ENCODE assay signal across 14 cellular contexts in genomic region chr2:205405752-205406151, GRCh38.
DNase-seq lines count a peak whose midpoint lies in the region; ATAC-seq, FAIRE-seq and TF ChIP-seq lines count a peak whose summit lies in the region.
"Had no signal": no experiment of that assay in that cellular context is flagged by ENCODE, and none has a peak within 500 bp of the region (broad histone marks: within the 10 kb centered on the region; RNA-seq: fewer than 3 reads in every experiment).

No MANE protein-coding gene starts in this region.

- H3K27ac Mint-ChIP-seq in brain, result peak overlapping the region in 3 of 5 experiments; percentile 6 to 71 (median 61)
- H3K27ac Mint-ChIP-seq: activated naive CD8-positive, alpha-beta T cell; type B pancreatic cell had no signal

- ATAC-seq in A549 (no peak), GM18873 (IDR thresholded peaks at IDR 0.05; ENCODE audit: low FRiP score, unreplicated experiment) (no peak), GM19395 (IDR thresholded peaks at IDR 0.05; ENCODE audit: unreplicated experiment) (no peak), HG03139 (IDR thresholded peaks at IDR 0.05; ENCODE audit: unreplicated experiment) (no peak)

- no peaks in the 10 kb centered on the region for H3K79me2 ChIP-seq in hepatocyte

- H3K4me2 ChIP-seq in A549, result peak overlapping the region; percentile 15; the same call in 1 of the 3 replicates
- H3K4me2 ChIP-seq in hepatocyte, result no peak overlapping the region
- H3K4me2 ChIP-seq: BLaER1 had no signal

- no peaks in the 10 kb centered on the region for H3K36me3 Mint-ChIP-seq in brain
- H3K36me3 Mint-ChIP-seq: activated naive CD8-positive, alpha-beta T cell; type B pancreatic cell had no signal

- peak overlapping the region in 1 of 5 experiments; percentile 2 for H3K4me3 Mint-ChIP-seq in brain
- H3K4me3 Mint-ChIP-seq: activated naive CD8-positive, alpha-beta T cell; type B pancreatic cell had no signal

- no peaks in the 10 kb centered on the region for H3K9me2 ChIP-seq in hepatocyte (replicated peaks; ENCODE audit: insufficient read depth)

- TF ChIP-seq POLR2A in A549 (IDR thresholded peaks at IDR 0.05; ENCODE audit: low read length), result no peak

- WGBS in A549 (ENCODE audit: missing lambda C conversion rate), result 58% methylated on average over 3 of the region's 3 CpGs
- 81% methylated on average over 3 of the region's 3 CpGs for WGBS in hepatocyte (ENCODE audit: low lambda C conversion rate, missing lambda C conversion rate)

- POLR2A ChIA-PET in A549 (lab: Yijun Ruan, JAX), result no interaction called here

- H3K27ac ChIP-seq in A549 (no peak overlapping the region), hepatocyte (no peak overlapping the region)
- H3K27ac ChIP-seq: BLaER1 had no signal

- H3K27me3 Mint-ChIP-seq in brain, result no peaks in the 10 kb centered on the region
- H3K27me3 Mint-ChIP-seq: activated naive CD8-positive, alpha-beta T cell; type B pancreatic cell had no signal

- H4K20me1 ChIP-seq in hepatocyte (ENCODE audit: insufficient read depth, poor library complexity, severe bottlenecking), result no peaks in the 10 kb centered on the region
- H4K20me1 ChIP-seq: BLaER1 had no signal

- no peak for TF ChIP-seq RAD21 in A549 (conservative IDR thresholded peaks at IDR 0.05 in 1 of 2, IDR thresholded peaks at IDR 0.05 in 1 of 2)

- peaks cover 32% of the 10 kb centered on the region for H3K4me1 Mint-ChIP-seq in brain

- CTCF ChIA-PET in A549 (lab: Yijun Ruan, JAX), result no interaction called here

- TF ChIP-seq EP300 in A549 (IDR thresholded peaks at IDR 0.05), result no peak

- no peaks in the 10 kb centered on the region for H3K36me3 ChIP-seq in hepatocyte (replicated peaks; ENCODE audit: insufficient read depth, low read depth)
- H3K36me3 ChIP-seq: BLaER1, sigmoid colon had no signal

- no peaks in the 10 kb centered on the region for H3K27me3 ChIP-seq in hepatocyte
- H3K27me3 ChIP-seq: BLaER1, sigmoid colon had no signal

- H2AFZ ChIP-seq in hepatocyte, result no peak overlapping the region

- TF ChIP-seq CTCF in A549 (IDR thresholded peaks at IDR 0.05), result no peak
- TF ChIP-seq CTCF in brain (conservative IDR thresholded peaks at IDR 0.05), result no peak
- no peak for TF ChIP-seq CTCF in hepatocyte (IDR thresholded peaks at IDR 0.05; ENCODE audit: poor library complexity)

- DNase-seq in A549 (ENCODE audit: low read depth in 1 of 2, low spot score in 1 of 2), result no peak
- DNase-seq in HCEC 1CT, result peak; percentile 90
- DNase-seq in hepatocyte (ENCODE audit: low spot score), result peak; percentile 5
- no peak for DNase-seq in NCI-H2227 (lab: John Stamatoyannopoulos, UW; ENCODE audit: unreplicated experiment)
- DNase-seq: MV-4-11, sigmoid colon had no signal

- no peaks in the 10 kb centered on the region for H3K9me3 ChIP-seq in A549
- no peaks in the 10 kb centered on the region for H3K9me3 ChIP-seq in hepatocyte (ENCODE audit: low read depth)
- H3K9me3 ChIP-seq: BLaER1, sigmoid colon had no signal

- H3K9me3 Mint-ChIP-seq in brain, result no peaks in the 10 kb centered on the region

- no peak overlapping the region for H3K4me3 ChIP-seq in A549
- no peak overlapping the region for H3K4me3 ChIP-seq in hepatocyte
- H3K4me3 ChIP-seq: BLaER1, sigmoid colon had no signal

- H3K4me1 ChIP-seq in A549 (peaks cover 11% of the 10 kb centered on the region), hepatocyte (ENCODE audit: insufficient read depth) (no peaks in the 10 kb centered on the region)
- H3K4me1 ChIP-seq: BLaER1 had no signal

- no peak for FAIRE-seq in A549 (lab: Jason Lieb, UNC)
- FAIRE-seq: RCC 7860 had no signal

TF ChIP-seq in A549, 52 proteins besides CTCF, POLR2A, EP300 and RAD21:
- TF ChIP-seq NR3C1 (IDR thresholded peaks at IDR 0.05), result no peak
- TF ChIP-seq HDAC2 (IDR thresholded peaks at IDR 0.05), result no peak
- no peak for TF ChIP-seq HEYL (CRISPR knock-in tag; IDR thresholded peaks at IDR 0.05)

Comparison
In these comparisons a context has a peak if more than half of its experiments do, and no peak if none do; other contexts are left out.
1. DNase-seq: peak in HCEC 1CT (single experiment) and hepatocyte (single experiment); none in A549 (0 of 2) and NCI-H2227 (single experiment).